In genomic region chr11:123561046-123561781, GRCh38 we compare ENCODE assay signal across 8 cellular contexts.
DNase-seq lines count a peak whose midpoint lies in the region; ATAC-seq and TF ChIP-seq lines count a peak whose summit lies in the region.

No MANE protein-coding gene starts in this region.

- BruUV-seq in A673 (replicated peaks; lab: Mats Ljungman, UMichigan): no TSS peak

- in situ Hi-C loops in HAP-1 (cut with MboI; ENCODE audit: low sequenced_read_pairs): no loop called here

- no peaks in the 10 kb centered on the region for H3K9me3 ChIP-seq in A673 (ENCODE audit: low read depth, low read length, poor library complexity, severe bottlenecking)
- no peaks in the 10 kb centered on the region for H3K9me3 ChIP-seq in HAP-1
- no peaks in the 10 kb centered on the region for H3K9me3 ChIP-seq in adipocyte (ENCODE audit: control insufficient read depth, low read length)

- H3K4me3 ChIP-seq in A673 (ENCODE audit: low read depth, low read length, poor library complexity, severe bottlenecking): peak overlapping the region; percentile 39
- no peak overlapping the region for H3K4me3 ChIP-seq in HAP-1
- H3K4me3 ChIP-seq in adipocyte (ENCODE audit: low read length): peak overlapping the region; percentile 82

- H3K4me1 ChIP-seq in A673 (ENCODE audit: insufficient read depth, low read length, poor library complexity, severe bottlenecking) (peaks cover 19% of the 10 kb centered on the region), HAP-1 (peaks cover 11% of the 10 kb centered on the region), adipocyte (ENCODE audit: control insufficient read depth, insufficient read depth, low read length) (peaks cover 7% of the 10 kb centered on the region)

- H3K27ac ChIP-seq in A673 (ENCODE audit: low read depth, low read length, poor library complexity, severe bottlenecking): no peak overlapping the region
- peak overlapping the region; percentile 89 for H3K27ac ChIP-seq in temporal lobe (ENCODE audit: low read depth, low read length)

- peak overlapping the region; percentile 65 for H3K9ac ChIP-seq in adipocyte (ENCODE audit: low read length)

- POLR2A ChIA-PET in A673 (lab: Charles Lee; ENCODE audit: low non-redundant PET): no interaction called here

- no peaks in the 10 kb centered on the region for H3K27me3 ChIP-seq in A673 (replicated peaks; ENCODE audit: insufficient read depth, low read depth, low read length, poor library complexity)
- no peaks in the 10 kb centered on the region for H3K27me3 ChIP-seq in HAP-1 (ENCODE audit: low read depth)
- H3K27me3 ChIP-seq in adipocyte (replicated peaks; ENCODE audit: control insufficient read depth, insufficient read depth, low read length): no peaks in the 10 kb centered on the region

- TF ChIP-seq CTCF in A673 (conservative IDR thresholded peaks at IDR 0.05; ENCODE audit: low read depth, low read length): 0 out of 2 replicates have a peak, but pooled peaks have one; percentile 20

- no peak for ATAC-seq in GM18907 (IDR thresholded peaks at IDR 0.05; ENCODE audit: unreplicated experiment)

- intact Hi-C loops in A673 (cut with micrococcal nuclease; ENCODE audit: unreplicated experiment): no loop called here

- H3K36me3 ChIP-seq in A673 (ENCODE audit: insufficient read depth, low read length, poor library complexity, severe bottlenecking) (no peaks in the 10 kb centered on the region), HAP-1 (replicated peaks) (no peaks in the 10 kb centered on the region), adipocyte (ENCODE audit: control insufficient read depth, insufficient read depth, low read length, severe bottlenecking) (no peaks in the 10 kb centered on the region)

- CTCF ChIA-PET in A673 (lab: Charles Lee): interaction anchor here (1.8 kb wide), 1 partner anchor 16 kb away, joined by 5 read pairs; no protein-coding TSS in a partner anchor

- no peak for DNase-seq in A673 (ENCODE audit: low spot score)
- DNase-seq in HAP-1 (ENCODE audit: low spot score in 2 of 2): peak; percentile 39 to 67
- DNase-seq in adipocyte (ENCODE audit: low read depth): peak; percentile 29
- DNase-seq in iPS-NIHi7 (ENCODE audit: extremely low spot score): peak; percentile 74
- DNase-seq in activated CD8-positive, alpha-beta memory T cell treated with anti-CD3 and anti-CD28 coated beads, Interleukin-2, amount 50 U/mL, for 48 hours: no peak
- DNase-seq in A172 (ENCODE audit: low spot score): no peak

Comparison
In these comparisons a context has a peak if more than half of its experiments do, and no peak if none do; other contexts are left out.
1. DNase-seq: peak in HAP-1 (2 of 2), adipocyte (single experiment) and iPS-NIHi7 (single experiment); none in A673 (single experiment), activated CD8-positive, alpha-beta memory T cell treated with anti-CD3 and anti-CD28 coated beads, Interleukin-2, amount 50 U/mL, for 48 hours (single experiment) and A172 (single experiment).